Comparison of ENCODE assay signal across 1 cellular context in the genomic region with DNA sequence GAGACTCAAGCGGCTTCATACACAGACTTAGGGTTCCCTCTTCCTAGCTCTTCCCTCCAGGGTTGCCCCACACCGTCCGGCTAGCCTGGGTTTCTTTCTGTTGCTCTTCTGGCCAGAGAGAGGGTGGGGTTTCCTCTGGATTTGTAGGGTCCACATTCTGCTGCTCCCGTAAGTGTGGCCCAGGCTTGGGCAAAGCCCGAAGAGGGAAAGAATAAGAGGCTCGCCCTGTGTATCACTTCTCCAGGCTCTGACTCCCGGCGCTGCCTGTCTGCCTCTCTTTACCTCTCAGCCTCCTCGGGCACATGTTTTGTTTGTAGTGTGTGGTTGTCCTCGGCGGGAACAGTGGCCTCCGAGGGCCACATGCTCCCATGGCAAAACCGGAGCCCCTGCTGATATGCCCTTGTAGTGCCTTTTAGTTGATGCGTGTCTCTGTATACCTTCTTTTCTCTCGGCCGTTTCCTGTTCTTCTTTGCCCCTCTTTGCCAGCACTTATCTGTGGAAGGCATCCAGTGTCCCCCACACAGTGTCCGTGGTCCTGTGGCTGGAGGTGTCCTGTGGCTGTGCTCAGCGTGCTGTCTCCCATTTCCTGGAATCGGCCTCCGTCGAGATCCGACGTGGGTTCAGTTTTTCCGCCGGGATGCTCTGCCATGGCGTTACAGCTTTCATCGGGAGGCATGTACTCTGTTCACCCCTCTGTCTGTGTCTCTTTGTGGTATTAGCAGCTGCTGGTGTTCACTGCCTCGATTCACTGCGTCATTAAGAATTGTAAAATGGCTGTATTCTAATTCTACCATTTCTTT.
TF ChIP-seq lines count a peak whose summit lies in the region.

No MANE protein-coding gene starts in this region.

TF ChIP-seq in WTC11, 78 proteins besides CTCF, POLR2A, EP300 and RAD21 (continued from another document):
- TF ChIP-seq, protein P1, sequence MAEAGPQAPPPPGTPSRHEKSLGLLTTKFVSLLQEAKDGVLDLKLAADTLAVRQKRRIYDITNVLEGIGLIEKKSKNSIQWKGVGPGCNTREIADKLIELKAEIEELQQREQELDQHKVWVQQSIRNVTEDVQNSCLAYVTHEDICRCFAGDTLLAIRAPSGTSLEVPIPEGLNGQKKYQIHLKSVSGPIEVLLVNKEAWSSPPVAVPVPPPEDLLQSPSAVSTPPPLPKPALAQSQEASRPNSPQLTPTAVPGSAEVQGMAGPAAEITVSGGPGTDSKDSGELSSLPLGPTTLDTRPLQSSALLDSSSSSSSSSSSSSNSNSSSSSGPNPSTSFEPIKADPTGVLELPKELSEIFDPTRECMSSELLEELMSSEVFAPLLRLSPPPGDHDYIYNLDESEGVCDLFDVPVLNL (CRISPR knock-in tag; IDR thresholded peaks at IDR 0.05; ENCODE audit: borderline replicate concordance, low read depth), result no peak
- TF ChIP-seq PRRX2 (CRISPR knock-in tag; IDR thresholded peaks at IDR 0.05) (no peak), ATF1 (CRISPR knock-in tag; IDR thresholded peaks at IDR 0.05) (no peak), ZNF138 (CRISPR knock-in tag; conservative IDR thresholded peaks at IDR 0.05) (no peak)
